10 cellular contexts compared by ENCODE assay signal in genomic region chr10:11533328-11533781, GRCh38.
DNase-seq lines count a peak whose midpoint lies in the region; ATAC-seq and TF ChIP-seq lines count a peak whose summit lies in the region.
"Had no signal": no experiment of that assay in that cellular context is flagged by ENCODE, and none has a peak within 500 bp of the region (broad histone marks: within the 10 kb centered on the region; RNA-seq: fewer than 3 reads in every experiment).

No MANE protein-coding gene starts in this region.

- H3K4me1 ChIP-seq in Caco-2 (no peaks in the 10 kb centered on the region), Karpas-422 (ENCODE audit: low read length) (peaks cover 99% of the 10 kb centered on the region), colonic mucosa (peaks cover 4% of the 10 kb centered on the region), PC-3 (ENCODE audit: insufficient read depth, low read length) (no peaks in the 10 kb centered on the region)

- no peaks in the 10 kb centered on the region for H3K9me3 ChIP-seq in Caco-2
- no peaks in the 10 kb centered on the region for H3K9me3 ChIP-seq in Karpas-422 (ENCODE audit: low read length)
- no peaks in the 10 kb centered on the region for H3K9me3 ChIP-seq in colonic mucosa
- no peaks in the 10 kb centered on the region for H3K9me3 ChIP-seq in PC-3 (ENCODE audit: low read length)

- H3K9me2 ChIP-seq in Karpas-422 (replicated peaks; ENCODE audit: insufficient read depth, low read length) (no peaks in the 10 kb centered on the region), PC-3 (replicated peaks; ENCODE audit: low read length) (no peaks in the 10 kb centered on the region)

- no peaks in the 10 kb centered on the region for H3K9me3 Mint-ChIP-seq in Caco-2 (ENCODE audit: unreplicated experiment)
- no peaks in the 10 kb centered on the region for H3K9me3 Mint-ChIP-seq in naive B cell

- no peaks in the 10 kb centered on the region for H3K36me3 ChIP-seq in Caco-2 (ENCODE audit: control insufficient read depth, insufficient read depth, low read length)
- no peaks in the 10 kb centered on the region; the same call in 1 of the 2 replicates for H3K36me3 ChIP-seq in Karpas-422 (ENCODE audit: insufficient read depth, low read length)
- H3K36me3 ChIP-seq in colonic mucosa = no peaks in the 10 kb centered on the region
- no peaks in the 10 kb centered on the region for H3K36me3 ChIP-seq in PC-3 (ENCODE audit: low read depth, low read length)

- H4K20me1 ChIP-seq in Karpas-422 (ENCODE audit: insufficient read depth, low read depth, low read length) = no peaks in the 10 kb centered on the region
- no peaks in the 10 kb centered on the region for H4K20me1 ChIP-seq in PC-3 (ENCODE audit: low read length)

- CTCF ChIA-PET in Caco-2 (lab: Charles Lee) = interaction anchor here (1.4 kb wide), 1 partner anchor 192 kb away, joined by 6 read pairs; no protein-coding TSS in a partner anchor
- CTCF ChIA-PET in PC-3 (lab: Charles Lee) = no interaction called here

- no peak overlapping the region for H3K27ac Mint-ChIP-seq in Caco-2 (ENCODE audit: unreplicated experiment)
- H3K27ac Mint-ChIP-seq in naive B cell = peak overlapping the region in 5 of 6 donors; percentile 16 to 89 (median 76)

- peak overlapping the region; percentile 88 for H3K27ac ChIP-seq in Karpas-422 (ENCODE audit: low read length)
- no peak overlapping the region for H3K27ac ChIP-seq in colonic mucosa
- no peak overlapping the region for H3K27ac ChIP-seq in PC-3 (ENCODE audit: low read length)

- peaks cover 98% of the 10 kb centered on the region for H3K79me2 ChIP-seq in Karpas-422 (ENCODE audit: low read length)
- peaks cover 18% of the 10 kb centered on the region for H3K79me2 ChIP-seq in PC-3 (ENCODE audit: low read length)

- no peaks in the 10 kb centered on the region for H3F3A ChIP-seq in PC-3 (ENCODE audit: low read length, unreplicated experiment)

- no peaks in the 10 kb centered on the region for H3K27me3 Mint-ChIP-seq in Caco-2 (ENCODE audit: insufficient read depth, unreplicated experiment)
- no peaks in the 10 kb centered on the region for H3K27me3 Mint-ChIP-seq in naive B cell
- H3K27me3 Mint-ChIP-seq: activated naive CD8-positive, alpha-beta T cell had no signal

- intact Hi-C loops in Caco-2 (cut with micrococcal nuclease; ENCODE audit: unreplicated experiment) = loop anchor here (5.0 kb wide), 1 partner anchor 224 kb away; no protein-coding TSS in a partner anchor
- intact Hi-C loops in colonic mucosa (cut with DNase I) = no loop called here
- intact Hi-C loops in PC-3 (cut with micrococcal nuclease) = no loop called here

- peak; percentile 45 to 51 for TF ChIP-seq CTCF in Caco-2 (IDR thresholded peaks at IDR 0.05; ENCODE audit: insufficient read depth in 1 of 2, low read depth in 1 of 2, low read length in 1 of 2, severe bottlenecking in 1 of 2, unreplicated experiment in 1 of 2)
- peak; percentile 24 for TF ChIP-seq CTCF in colonic mucosa (IDR thresholded peaks at IDR 0.05)
- TF ChIP-seq CTCF in PC-3 (conservative IDR thresholded peaks at IDR 0.05; ENCODE audit: low read depth, low read length) = no peak

- POLR2A ChIA-PET in Caco-2 (lab: Charles Lee) (no interaction called here), PC-3 (lab: Charles Lee; ENCODE audit: unreplicated experiment) (interaction anchor here (0.5 kb wide), 1 partner anchor 149 kb away, joined by 13 read pairs; no protein-coding TSS in a partner anchor)

- H3K4me3 Mint-ChIP-seq in Caco-2 (ENCODE audit: unreplicated experiment) (no peak overlapping the region), naive B cell (peak overlapping the region in 7 of 8 donors; percentile 8 to 84 (median 36))
- H3K4me3 Mint-ChIP-seq: activated naive CD8-positive, alpha-beta T cell had no signal

- H2AFZ ChIP-seq in Karpas-422 (ENCODE audit: low read length) = no peak overlapping the region
- no peak overlapping the region for H2AFZ ChIP-seq in PC-3 (ENCODE audit: low read length)

- no peaks in the 10 kb centered on the region for H3K36me3 Mint-ChIP-seq in Caco-2 (ENCODE audit: insufficient read depth, unreplicated experiment)
- H3K36me3 Mint-ChIP-seq in naive B cell = no peaks in the 10 kb centered on the region
- H3K36me3 Mint-ChIP-seq: activated naive CD8-positive, alpha-beta T cell had no signal

- DNase-seq in Caco-2 (peak in 1 of 2 experiments; percentile 41), Karpas-422 (no peak), colonic mucosa (no peak), naive B cell (no peak), hippocampal formation (lab: John Stamatoyannopoulos, UW) (no peak), PC-3 (no peak), putamen (ENCODE audit: low spot score) (no peak)
- no peak for DNase-seq in activated CD4-positive, alpha-beta T cell treated with anti-CD3 and anti-CD28 coated beads for 48 hours
- DNase-seq: RPMI8226 had no signal

- H3K27me3 ChIP-seq in Caco-2 (replicated peaks; ENCODE audit: control insufficient read depth, insufficient read depth, low read length) (no peaks in the 10 kb centered on the region), Karpas-422 (ENCODE audit: low read length) (no peaks in the 10 kb centered on the region), colonic mucosa (no peaks in the 10 kb centered on the region), PC-3 (ENCODE audit: low read length) (no peaks in the 10 kb centered on the region)

- H3K4me1 Mint-ChIP-seq in Caco-2 (ENCODE audit: low read depth, unreplicated experiment) (peaks cover 23% of the 10 kb centered on the region), naive B cell (peaks cover 57 to 89% (median 71%) of the 10 kb centered on the region in 3 donors)

- H3K9ac ChIP-seq in Karpas-422 (ENCODE audit: low read length) = peak overlapping the region; percentile 46
- no peak overlapping the region for H3K9ac ChIP-seq in colonic mucosa (ENCODE audit: low read depth in 2 of 2, low read length in 2 of 2)
- H3K9ac ChIP-seq in PC-3 (ENCODE audit: low read length) = no peak overlapping the region

- peak overlapping the region; percentile 75 for H3K4me2 ChIP-seq in Karpas-422 (ENCODE audit: low read depth, low read length, poor library complexity, severe bottlenecking)
- H3K4me2 ChIP-seq in PC-3 (ENCODE audit: low read length) = no peak overlapping the region

- H3K4me3 ChIP-seq in Caco-2 (ENCODE audit: low read depth, low read length) = no peak overlapping the region
- H3K4me3 ChIP-seq in Karpas-422 (ENCODE audit: low read length) = 0 out of 2 replicates have a peak overlapping the region, but pooled peaks have one; percentile 12
- H3K4me3 ChIP-seq in colonic mucosa = no peak overlapping the region
- H3K4me3 ChIP-seq in PC-3 (ENCODE audit: low read length) = no peak overlapping the region

- peak in 1 of 2 donors; percentile 16 for ATAC-seq in naive B cell (ENCODE audit: low read depth in 2 of 2)
- ATAC-seq in PC-3 = no peak

- no TSS peak for BruUV-seq in Caco-2 (replicated peaks; lab: Mats Ljungman, UMichigan)
- BruUV-seq in PC-3 (replicated peaks; lab: Mats Ljungman, UMichigan) = no TSS peak
